Comparison of ENCODE assay signal across 15 cellular contexts in the genomic region with DNA sequence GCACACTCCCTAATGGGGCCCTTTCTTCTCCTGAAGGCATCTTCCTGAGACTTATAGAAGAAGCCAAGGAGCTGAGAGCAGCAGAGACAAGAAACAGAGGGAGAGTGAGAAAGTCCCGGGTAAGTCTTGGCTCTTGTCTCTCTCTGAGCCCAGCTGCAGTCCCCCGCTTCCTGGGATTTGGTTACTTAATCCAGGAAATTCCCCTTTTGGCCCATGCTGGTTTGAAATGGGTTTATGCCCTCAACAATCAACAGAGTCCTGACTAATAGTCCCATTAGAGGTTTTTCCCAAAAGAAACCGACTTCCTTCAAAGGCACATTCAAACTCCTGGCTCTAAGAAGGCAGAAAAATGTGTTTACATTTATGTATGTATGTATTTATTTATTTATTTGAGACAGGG. TPM values are rescaled to one million over a fixed set of nuclear protein-coding genes. Genes with fewer than 3 reads are reported as not detected.
A peak's percentile ranks its signal among the peaks of the same experiment; 100 is the strongest.
DNase-seq lines count a peak whose midpoint lies in the region; ATAC-seq and TF ChIP-seq lines count a peak whose summit lies in the region.
"Had no signal": no experiment of that assay in that cellular context is flagged by ENCODE, and none has a peak within 500 bp of the region (broad histone marks: within the 10 kb centered on the region; RNA-seq: fewer than 3 reads in every experiment).

No MANE protein-coding gene starts in this region.

- no peaks in the 10 kb centered on the region for H3K9me3 ChIP-seq in SJSA1 (replicated peaks)
- H3K9me3 ChIP-seq: left lung, tibial artery had no signal

- no peaks in the 10 kb centered on the region for H3K27me3 ChIP-seq in SJSA1 (replicated peaks)
- H3K27me3 ChIP-seq: left lung, tibial artery had no signal

- ATAC-seq in omental fat pad (ENCODE audit: low FRiP score) (peak; percentile 55), GM21360 (IDR thresholded peaks at IDR 0.05; ENCODE audit: unreplicated experiment) (no peak), HG02798 (IDR thresholded peaks at IDR 0.05; ENCODE audit: poor library complexity, unreplicated experiment) (no peak)
- ATAC-seq: effector memory CD8-positive, alpha-beta T cell; left lung had no signal

- no peak for TF ChIP-seq CTCF in omental fat pad (IDR thresholded peaks at IDR 0.05)

- peaks cover 35% of the 10 kb centered on the region for H3K4me1 ChIP-seq in SJSA1 (replicated peaks)

- no peak overlapping the region for H3K4me3 ChIP-seq in SJSA1
- H3K4me3 ChIP-seq: left lung, tibial artery had no signal

- DNase-seq in ELR (ENCODE audit: low read depth) (peak; percentile 83), SJSA1 (ENCODE audit: low read depth in 1 of 2, low spot score in 2 of 2) (peak; percentile 59 to 63), fibroblast of gingiva (ENCODE audit: low read depth) (peak; percentile 24), omental fat pad (ENCODE audit: low spot score) (no peak), NOMO-1 treated with dmso at 0.1 percent for 144 hours (lab: John Stamatoyannopoulos, UW; ENCODE audit: unreplicated experiment) (no peak)
- DNase-seq in activated CD4-positive, alpha-beta T cell treated with anti-CD3 and anti-CD28 coated beads for 4 hours, result no peak
- DNase-seq: activated effector memory CD4-positive, alpha-beta T cell treated with anti-CD3 and anti-CD28 coated beads, Interleukin-2, amount 50 U/mL, for 16 hours; effector memory CD8-positive, alpha-beta T cell; head of caudate nucleus; left lung; NCI-H1048; tibial artery had no signal

- H3K27ac ChIP-seq in SJSA1, result peak overlapping the region; percentile 63
- H3K27ac ChIP-seq: left lung, tibial artery had no signal

- H3K36me3 ChIP-seq in SJSA1, result no peaks in the 10 kb centered on the region
- H3K36me3 ChIP-seq: left lung, tibial artery had no signal

RNA-seq across cellular contexts. Expression of gene TMEM158, which starts 22.0 kb away (rescaled TPM):
- 11.4 and 16.5 TPM in 2 replicates for total RNA-seq in SJSA1 (2014; rRNA removed; shearing (Covaris generic))
- total RNA-seq in omental fat pad, result 10 to 100 TPM in 1 of 4 donors, 1 to 10 TPM in 1, under 1 TPM in 1, not detected in 1; 0.44 to 15.0 (median 3.9) TPM
- total RNA-seq: activated CD8-positive, alpha-beta memory T cell treated with anti-CD3 and anti-CD28 coated beads for 36 hours had no signal

RNA-seq across cellular contexts. Expression of gene CDCP1, which starts 58.0 kb away (rescaled TPM):
- total RNA-seq in SJSA1 (2014; rRNA removed; shearing (Covaris generic)), result 0.18 and 0.56 TPM in 2 replicates
- 10 to 100 TPM in 2 of 4 donors, 1 to 10 TPM in 1, under 1 TPM in 1; 0.16 to 30.7 (median 8.2) TPM for total RNA-seq in omental fat pad

Comparison
In these comparisons a context has a peak if more than half of its experiments do, and no peak if none do; other contexts are left out.
1. DNase-seq: peak in ELR (single experiment), SJSA1 (2 of 2) and fibroblast of gingiva (single experiment); none in omental fat pad (single experiment), activated CD4-positive, alpha-beta T cell treated with anti-CD3 and anti-CD28 coated beads for 4 hours (0 of 2) and NOMO-1 treated with dmso at 0.1 percent for 144 hours (single experiment).